ENCODE assay signal across 12 cellular contexts in the genomic region with DNA sequence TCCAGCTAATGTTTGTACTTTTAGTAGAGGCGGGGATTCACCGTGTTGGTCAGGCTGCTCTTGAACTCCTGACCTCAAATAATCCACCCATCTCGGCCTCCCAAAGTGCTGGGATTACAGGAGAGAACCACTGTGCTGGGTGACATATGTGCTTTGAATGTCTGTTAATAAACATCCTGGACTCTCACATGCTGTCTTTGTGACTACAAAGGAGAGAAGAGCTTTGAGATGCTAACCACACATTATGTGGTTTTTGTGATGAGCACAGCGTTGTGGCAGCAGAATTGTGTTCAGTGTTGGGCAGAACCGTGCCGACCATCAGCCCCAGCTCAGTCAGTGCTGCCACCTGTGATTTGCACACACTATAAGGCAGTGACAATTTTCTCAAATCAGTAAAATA.
A peak's percentile ranks its signal among the peaks of the same experiment; 100 is the strongest.
DNase-seq lines count a peak whose midpoint lies in the region; ATAC-seq and TF ChIP-seq lines count a peak whose summit lies in the region.
"Had no signal": no experiment of that assay in that cellular context is flagged by ENCODE, and none has a peak within 500 bp of the region (broad histone marks: within the 10 kb centered on the region; RNA-seq: fewer than 3 reads in every experiment).

No MANE protein-coding gene starts in this region.

- 0 out of 2 replicates have a peak overlapping the region, but pooled peaks have one; percentile 45 for H3K4ac ChIP-seq in IMR-90 (ENCODE audit: low read depth, low read length)

- TF ChIP-seq POLR2A in IMR-90 (IDR thresholded peaks at IDR 0.05; ENCODE audit: low read depth, low read length) = no peak

- peak overlapping the region; percentile 29 for H2BK5ac ChIP-seq in IMR-90 (ENCODE audit: low read depth, low read length, poor library complexity, severe bottlenecking)

- H2AK9ac ChIP-seq in IMR-90 (replicated peaks; ENCODE audit: low read depth, low read length, poor library complexity) = no peak overlapping the region

- H3K27ac Mint-ChIP-seq in CD8-positive, alpha-beta T cell = no peak overlapping the region
- H3K27ac Mint-ChIP-seq in stimulated activated naive CD8-positive, alpha-beta T cell treated with anti-CD3 and anti-CD28 coated beads, Interleukin-15, amount 100 ng/mL, for 72 hours = no peak overlapping the region
- H3K27ac Mint-ChIP-seq: activated T-helper 2 cell treated with anti-CD3 and anti-CD28 coated beads, Interferon-gamma antibody, Interleukin-2, Interleukin-4, amounts not matched to agents 10 μg/mL and 5 μg/mL and 100 μg/mL, durations not matched to agents 14 hours and 24 hours and 36 hours; H9 had no signal

- no peak overlapping the region for H3K56ac ChIP-seq in IMR-90 (ENCODE audit: extremely low read depth, insufficient read depth, low read length)

- peak overlapping the region; percentile 71; the same call in 1 of the 2 replicates for H2AK5ac ChIP-seq in IMR-90 (ENCODE audit: low read depth, low read length)

- peak overlapping the region; percentile 81; the same call in 1 of the 2 replicates for H3K18ac ChIP-seq in IMR-90 (ENCODE audit: low read depth, low read length)

- peak overlapping the region; percentile 33; the same call in 1 of the 2 replicates for H4K5ac ChIP-seq in IMR-90 (ENCODE audit: low read depth, low read length)

- H3K79me2 ChIP-seq in fibroblast of lung (ENCODE audit: control insufficient read depth, insufficient read depth, low read length) = no peaks in the 10 kb centered on the region

- H4K8ac ChIP-seq in IMR-90 (ENCODE audit: low read depth in 2 of 2, low read length in 2 of 2) = no peak overlapping the region; a peak in 2 of 4 replicates

- H2AFZ ChIP-seq in IMR-90 (replicated peaks; ENCODE audit: low read length, poor library complexity) (no peak overlapping the region), fibroblast of lung (ENCODE audit: low read length) (no peak overlapping the region)

- H4K91ac ChIP-seq in IMR-90 (ENCODE audit: insufficient read depth, low read depth, low read length) = no peak overlapping the region

- 0 out of 2 replicates have a peak overlapping the region, but pooled peaks have one; percentile 26 for H2BK20ac ChIP-seq in IMR-90 (ENCODE audit: low read depth, low read length)

- H3K9ac ChIP-seq in IMR-90 (ENCODE audit: low read depth, low read length) (no peak overlapping the region), fibroblast of lung (ENCODE audit: insufficient read depth, low read length) (no peak overlapping the region)

- no peaks in the 10 kb centered on the region; a peak in 1 of 4 replicates for H3K79me1 ChIP-seq in IMR-90 (ENCODE audit: low read depth in 1 of 2, low read length in 2 of 2)

- ATAC-seq in CD8-positive, alpha-beta T cell = peak; percentile 17
- ATAC-seq in IMR-90 (ENCODE audit: low read depth) = no peak
- peak; percentile 53 for ATAC-seq in stimulated activated naive CD8-positive, alpha-beta T cell treated with anti-CD3 and anti-CD28 coated beads, Interleukin-15, amount 100 ng/mL, for 72 hours

- DNase-seq in CD8-positive, alpha-beta T cell = no peak
- DNase-seq in IMR-90 (peak; percentile 32), fibroblast of lung (ENCODE audit: low read depth in 2 of 2) (no peak), occipital lobe (lab: John Stamatoyannopoulos, UW) (no peak), LoVo (ENCODE audit: low spot score) (no peak), GM13976 (ENCODE audit: low spot score) (no peak)
- no peak for DNase-seq in stimulated activated naive CD8-positive, alpha-beta T cell treated with anti-CD3 and anti-CD28 coated beads, Interleukin-15, amount 100 ng/mL, for 72 hours
- DNase-seq: H9, MV-4-11, NCI-H2171 treated with DMSO at 0.1 percent for 48 hours had no signal

- POLR2A ChIA-PET in CD8-positive, alpha-beta T cell (lab: Charles Lee) = no interaction called here
- POLR2A ChIA-PET in IMR-90 (lab: Charles Lee; ENCODE audit: unreplicated experiment) = no interaction called here

- in situ Hi-C loops in IMR-90 (cut with MboI; ENCODE audit: low sequenced_read_pairs) = no loop called here
- in situ Hi-C loops in GM13976 (cut with MboI; ENCODE audit: low sequenced_read_pairs, unreplicated experiment) = no loop called here

- H2BK120ac ChIP-seq in IMR-90 (ENCODE audit: low read depth, low read length) = peak overlapping the region; percentile 0; the same call in 1 of the 2 replicates

- peak overlapping the region; percentile 99; the same call in 1 of the 3 replicates for H2BK15ac ChIP-seq in IMR-90 (ENCODE audit: low read depth, low read length)

- peak overlapping the region; percentile 71 for H3K14ac ChIP-seq in IMR-90 (replicated peaks; ENCODE audit: low read depth, low read length)

- CTCF ChIA-PET in CD8-positive, alpha-beta T cell (lab: Charles Lee) = no interaction called here
- CTCF ChIA-PET in IMR-90 (lab: Yijun Ruan, JAX) = interaction anchor here (0.6 kb wide), 1 partner anchor 945 kb away, joined by 3 read pairs; no protein-coding TSS in a partner anchor

- no TSS peak for BruUV-seq in IMR-90 (replicated peaks; lab: Mats Ljungman, UMichigan)

- no peaks in the 10 kb centered on the region for H3K9me3 ChIP-seq in CD8-positive, alpha-beta T cell (ENCODE audit: low read length)
- H3K9me3 ChIP-seq in IMR-90 (ENCODE audit: control insufficient read depth, insufficient read depth, low read length) (no peaks in the 10 kb centered on the region), fibroblast of lung (ENCODE audit: control insufficient read depth, insufficient read depth, low read depth, low read length) (no peaks in the 10 kb centered on the region)

- H3K4me2 ChIP-seq in IMR-90 (ENCODE audit: low read depth, low read length) (no peak overlapping the region), fibroblast of lung (ENCODE audit: extremely low read depth, insufficient read depth, low read length) (no peak overlapping the region)

- no peaks in the 10 kb centered on the region for H3K9me3 Mint-ChIP-seq in CD8-positive, alpha-beta T cell
- no peaks in the 10 kb centered on the region for H3K9me3 Mint-ChIP-seq in stimulated activated naive CD8-positive, alpha-beta T cell treated with anti-CD3 and anti-CD28 coated beads, Interleukin-15, amount 100 ng/mL, for 72 hours
- H3K9me3 Mint-ChIP-seq: activated T-helper 2 cell treated with anti-CD3 and anti-CD28 coated beads, Interferon-gamma antibody, Interleukin-2, Interleukin-4, amounts not matched to agents 10 μg/mL and 5 μg/mL and 100 μg/mL, durations not matched to agents 14 hours and 24 hours and 36 hours; H9 had no signal

- H3K36me3 ChIP-seq in CD8-positive, alpha-beta T cell (ENCODE audit: insufficient read depth, low read length) = no peaks in the 10 kb centered on the region
- no peaks in the 10 kb centered on the region for H3K36me3 ChIP-seq in IMR-90 (ENCODE audit: control insufficient read depth, insufficient read depth, low read length)
- H3K36me3 ChIP-seq in fibroblast of lung (ENCODE audit: control insufficient read depth, insufficient read depth, low read length) = no peaks in the 10 kb centered on the region
- H3K36me3 ChIP-seq: cardiac muscle cell had no signal

- peaks cover 2% of the 10 kb centered on the region for H3K27me3 Mint-ChIP-seq in CD8-positive, alpha-beta T cell (ENCODE audit: low read depth)
- H3K27me3 Mint-ChIP-seq in stimulated activated naive CD8-positive, alpha-beta T cell treated with anti-CD3 and anti-CD28 coated beads, Interleukin-15, amount 100 ng/mL, for 72 hours = no peaks in the 10 kb centered on the region

- no peaks in the 10 kb centered on the region for H3K36me3 Mint-ChIP-seq in CD8-positive, alpha-beta T cell

- H4K20me1 ChIP-seq in IMR-90 (ENCODE audit: insufficient read depth, low read length) (no peaks in the 10 kb centered on the region), fibroblast of lung (ENCODE audit: control insufficient read depth, extremely low read depth, insufficient read depth, low read length) (no peaks in the 10 kb centered on the region)

- peaks cover 6% of the 10 kb centered on the region for H3K4me1 Mint-ChIP-seq in CD8-positive, alpha-beta T cell (ENCODE audit: low read depth)
- no peaks in the 10 kb centered on the region for H3K4me1 Mint-ChIP-seq in stimulated activated naive CD8-positive, alpha-beta T cell treated with anti-CD3 and anti-CD28 coated beads, Interleukin-15, amount 100 ng/mL, for 72 hours

- H3K23ac ChIP-seq in IMR-90 (ENCODE audit: low read depth, low read length) = no peak overlapping the region

- peaks cover 15% of the 10 kb centered on the region for H3K9me1 ChIP-seq in IMR-90 (ENCODE audit: insufficient read depth, low read length)

- H3K4me1 ChIP-seq in CD8-positive, alpha-beta T cell (ENCODE audit: insufficient read depth, low read length) = no peaks in the 10 kb centered on the region
- H3K4me1 ChIP-seq in IMR-90 (ENCODE audit: control insufficient read depth, insufficient read depth, low read length) (peaks cover 19% of the 10 kb centered on the region), fibroblast of lung (ENCODE audit: control insufficient read depth, extremely low read depth, insufficient read depth, low read length) (peaks cover 27% of the 10 kb centered on the region)

- H3K27ac ChIP-seq in CD8-positive, alpha-beta T cell (ENCODE audit: low read depth, low read length) = no peak overlapping the region
- peak overlapping the region; percentile 50; the same call in 1 of the 2 replicates for H3K27ac ChIP-seq in IMR-90 (ENCODE audit: insufficient read depth, low read length)
- H3K27ac ChIP-seq in fibroblast of lung (ENCODE audit: insufficient read depth, low read length) = peak overlapping the region; percentile 71
- H3K27ac ChIP-seq: cardiac muscle cell had no signal

- no peak overlapping the region for H3K4me3 ChIP-seq in CD8-positive, alpha-beta T cell (ENCODE audit: low read depth, low read length)
- H3K4me3 ChIP-seq in IMR-90 (ENCODE audit: insufficient read depth, low read depth, low read length) (no peak overlapping the region), fibroblast of lung (replicated peaks in 1 of 4; ENCODE audit: control extremely low read depth in 1 of 4, insufficient read depth in 1 of 4, low read depth in 3 of 4, low read length in 4 of 4) (no peak overlapping the region)
- H3K4me3 ChIP-seq: cardiac muscle cell had no signal

- no peaks in the 10 kb centered on the region for H3K27me3 ChIP-seq in CD8-positive, alpha-beta T cell (ENCODE audit: insufficient read depth, low read length)
- H3K27me3 ChIP-seq in IMR-90 (ENCODE audit: control insufficient read depth, insufficient read depth, low read length) = no peaks in the 10 kb centered on the region
- no peaks in the 10 kb centered on the region for H3K27me3 ChIP-seq in fibroblast of lung (ENCODE audit: control insufficient read depth, insufficient read depth, low read length)
- H3K27me3 ChIP-seq: cardiac muscle cell had no signal

- no CpG with 5 or more reads among the region's 6 CpGs for WGBS in IMR-90 (ENCODE audit: extremely low coverage in 2 of 2, insufficient read length in 1 of 2), 2 experiments

- no peak for TF ChIP-seq RAD21 in IMR-90 (IDR thresholded peaks at IDR 0.05; ENCODE audit: low read length)

- dilution Hi-C loops in IMR-90 (cut with HindIII; ENCODE audit: low sequenced_read_pairs, unreplicated experiment) = no loop called here

- TF ChIP-seq CTCF in CD8-positive, alpha-beta T cell (IDR thresholded peaks at IDR 0.05) = no peak
- TF ChIP-seq CTCF in IMR-90 (conservative IDR thresholded peaks at IDR 0.05; ENCODE audit: low read depth, low read length) (no peak), fibroblast of lung (conservative IDR thresholded peaks at IDR 0.05 in 1 of 2, IDR thresholded peaks at IDR 0.05 in 1 of 2; ENCODE audit: low read depth in 1 of 2, low read length in 2 of 2) (no peak), GM13976 (IDR thresholded peaks at IDR 0.05; ENCODE audit: borderline replicate concordance, control extremely low read depth, extremely low read depth, insufficient read depth, missing control alignments) (no peak)

- H3K4me3 Mint-ChIP-seq in CD8-positive, alpha-beta T cell = no peak overlapping the region
- no peak overlapping the region for H3K4me3 Mint-ChIP-seq in stimulated activated naive CD8-positive, alpha-beta T cell treated with anti-CD3 and anti-CD28 coated beads, Interleukin-15, amount 100 ng/mL, for 72 hours
- H3K4me3 Mint-ChIP-seq: H9 had no signal

- intact Hi-C loops in CD8-positive, alpha-beta T cell (cut with DNase I, micrococcal nuclease) = no loop called here
- intact Hi-C loops in IMR-90 (cut with micrococcal nuclease) = no loop called here
